10 cellular contexts compared by ENCODE assay signal in genomic region chr11:11979487-11980117, GRCh38. TPM values are rescaled to one million over a fixed set of nuclear protein-coding genes. Genes with fewer than 3 reads are reported as not detected.
DNase-seq lines count a peak whose midpoint lies in the region; ATAC-seq and TF ChIP-seq lines count a peak whose summit lies in the region.
"Had no signal": no experiment of that assay in that cellular context is flagged by ENCODE, and none has a peak within 500 bp of the region (broad histone marks: within the 10 kb centered on the region; RNA-seq: fewer than 3 reads in every experiment).

No MANE protein-coding gene starts in this region.

- POLR2A ChIA-PET in GM10248 (lab: Yijun Ruan, JAX) = no interaction called here

- H3K27ac ChIP-seq in right atrium auricular region (peak overlapping the region; percentile 84 to 93), sigmoid colon (peak overlapping the region; percentile 68 to 87 (median 82))

- H3K9me3 ChIP-seq in right atrium auricular region (no peaks in the 10 kb centered on the region), sigmoid colon (no peaks in the 10 kb centered on the region)

- H3K4me1 ChIP-seq in right atrium auricular region (peaks cover 0 to 99% of the 10 kb centered on the region in 2 donors), sigmoid colon (peaks cover 0 to 55% (median 52%) of the 10 kb centered on the region in 4 donors)

- peak; percentile 60 for DNase-seq in ELF-1 (ENCODE audit: low read depth, low spot score)
- peak; percentile 83 for DNase-seq in astrocyte of the hippocampus (ENCODE audit: low read depth, low spot score)
- peak; percentile 83 for DNase-seq in right atrium auricular region (ENCODE audit: low spot score)
- peak; percentile 78 for DNase-seq in sigmoid colon
- DNase-seq in GM10248 (ENCODE audit: extremely low spot score) = no peak
- no peak for DNase-seq in Kasumi-1 (lab: John Stamatoyannopoulos, UW)
- no peak for DNase-seq in superior temporal gyrus (ENCODE audit: extremely low spot score)
- DNase-seq: activated naive CD8-positive, alpha-beta T cell treated with anti-CD3 and anti-CD28 coated beads for 36 hours had no signal

- H3K36me3 ChIP-seq in right atrium auricular region (peaks cover 8% of the 10 kb centered on the region), sigmoid colon (no peaks in the 10 kb centered on the region)

- ATAC-seq in GM21717 (IDR thresholded peaks at IDR 0.05; ENCODE audit: unreplicated experiment) = no peak

- H3K4me3 ChIP-seq in right atrium auricular region (no peak overlapping the region), sigmoid colon (no peak overlapping the region)

- no peaks in the 10 kb centered on the region for H3K27me3 ChIP-seq in right atrium auricular region
- no peaks in the 10 kb centered on the region for H3K27me3 ChIP-seq in sigmoid colon

- TF ChIP-seq EP300 in sigmoid colon (IDR thresholded peaks at IDR 0.05) = no peak

- 47 to 61% methylated on average over 8 of the region's 8 CpGs for WGBS in sigmoid colon, 2 donors

- TF ChIP-seq CTCF in right atrium auricular region (IDR thresholded peaks at IDR 0.05) (no peak), sigmoid colon (IDR thresholded peaks at IDR 0.05) (no peak), GM10248 (IDR thresholded peaks at IDR 0.05; ENCODE audit: control extremely low read depth, extremely low read depth, low read depth, missing control alignments) (no peak)

- CTCF ChIA-PET in GM10248 (lab: Yijun Ruan, JAX) = interaction anchor here (0.7 to 2.8 kb wide), 5 partner anchors 13 to 68 kb away, joined by 3 to 9 read pairs (median 3); no protein-coding TSS in a partner anchor

- intact Hi-C loops in sigmoid colon (cut with DNase I) = loop anchor here (5.0 kb wide), 1 partner anchor 63 kb away; no protein-coding TSS in a partner anchor

- no peak for TF ChIP-seq POLR2A in sigmoid colon (IDR thresholded peaks at IDR 0.05)

RNA-seq across cellular contexts. Expression of gene DKK3, which starts 28.8 kb away (rescaled TPM):
- total RNA-seq in right atrium auricular region (1,000 to 10,000 TPM; 2,934 to 5,316 TPM), sigmoid colon (100 to 1,000 TPM in 2 of 4 donors, 10 to 100 TPM in 2; 83.6 to 181 (median 95.0) TPM)
- 10 to 100 TPM in 1 of 3 donors, 1 to 10 TPM in 2; 6.0 to 15.2 (median 9.0) TPM for polyA plus RNA-seq in sigmoid colon
- polyA plus RNA-seq: IgD-negative memory B cell had no signal

Comparison
In these comparisons a context has a peak if more than half of its experiments do, and no peak if none do; other contexts are left out.
1. DNase-seq: peak in ELF-1 (single experiment), astrocyte of the hippocampus (single experiment), right atrium auricular region (single experiment) and sigmoid colon (single experiment); none in GM10248 (single experiment), Kasumi-1 (0 of 2) and superior temporal gyrus (single experiment).
2. RNA of gene DKK3, which starts 28.8 kb away (total RNA-seq): 2,934 to 5,316 TPM in right atrium auricular region; 83.6 to 181 TPM in sigmoid colon; every median in the first group is over 10 times any median in the second.